In genomic region chr5:69050214-69050613, GRCh38 we compare ENCODE assay signal across 23 cellular contexts.
"Had no signal": no experiment of that assay in that cellular context is flagged by ENCODE, and none has a peak within 500 bp of the region (broad histone marks: within the 10 kb centered on the region; RNA-seq: fewer than 3 reads in every experiment).

No MANE protein-coding gene starts in this region.

- DNase-seq: IMR-90, Karpas-422, KG1, MG63, NCI-H1092, NCI-H1105 treated with DMSO at 0.1 percent for 48 hours, NCI-H1417 treated with DMSO at 0.1 percent for 48 hours, NCI-H146, NCI-H1694 treated with DMSO at 0.1 percent for 48 hours, NCI-H1930, NCI-H2081, NCI-H2107, NCI-H2171 treated with DMSO at 0.1 percent for 48 hours, NCI-H226, NCI-H446, NCI-H510A, NCI-H524 treated with DMSO at 0.1 percent for 48 hours, NCI-H774, Right ventricle myocardium superior, RPMI8226 had no signal

- ATAC-seq: SK-N-SH treated with all-trans-retinoic acid at 6 μM for 48 hours had no signal

- FAIRE-seq: RCC 7860 had no signal

- H3K36me3 ChIP-seq: MG63, SJCRH30 had no signal

- H3K9me3 ChIP-seq: MG63, SJCRH30 had no signal

- H3K4me3 ChIP-seq: MG63, SJCRH30 had no signal

- H3K27me3 ChIP-seq: MG63, SJCRH30 had no signal

- H3K27ac ChIP-seq: SJCRH30 had no signal
